Comparison of ENCODE assay signal across 16 cellular contexts in the genomic region with DNA sequence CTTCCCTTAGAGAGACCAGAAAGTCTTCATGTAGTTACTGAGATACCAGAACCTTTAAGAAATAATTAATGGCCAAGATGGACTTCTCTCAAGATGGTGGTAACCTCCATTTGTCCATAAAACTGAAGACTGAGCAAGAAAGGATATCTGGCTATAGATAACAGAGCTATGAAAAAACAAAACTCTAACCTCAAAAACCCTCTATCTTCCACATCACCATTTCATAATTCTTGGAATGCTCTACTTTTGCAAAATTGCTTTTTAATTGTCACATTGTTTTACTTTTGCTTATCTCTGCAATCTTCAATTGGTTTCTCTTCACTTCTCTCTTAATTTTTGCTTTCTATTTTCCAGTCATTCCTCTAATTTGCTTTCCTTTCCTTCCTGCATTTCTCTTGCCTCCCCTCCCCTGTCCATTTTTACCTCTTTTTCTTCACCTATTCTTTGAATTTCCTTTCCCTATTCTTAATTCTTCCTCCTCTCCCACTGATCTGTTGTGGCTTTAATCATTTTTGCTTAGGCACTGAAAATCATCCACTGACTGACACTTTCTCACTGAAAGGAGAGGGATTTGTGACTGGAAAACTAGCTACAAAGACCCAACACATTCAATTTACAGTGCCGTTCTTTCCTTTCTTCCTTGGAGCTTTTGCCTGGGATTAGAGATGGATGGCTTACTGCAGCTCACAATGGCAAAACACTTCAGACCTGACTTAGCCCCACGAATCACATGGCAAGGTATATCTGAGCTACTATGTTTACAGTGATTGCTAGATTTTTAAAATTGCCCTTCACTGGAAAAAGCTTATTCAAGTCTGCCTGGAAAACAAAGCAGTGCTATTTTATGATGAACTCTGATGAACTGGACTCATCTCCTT.
DNase-seq lines count a peak whose midpoint lies in the region; ATAC-seq and TF ChIP-seq lines count a peak whose summit lies in the region.
"Had no signal": no experiment of that assay in that cellular context is flagged by ENCODE, and none has a peak within 500 bp of the region (broad histone marks: within the 10 kb centered on the region; RNA-seq: fewer than 3 reads in every experiment).

No MANE protein-coding gene starts in this region.

- H3K9me3 ChIP-seq in psoas muscle: no peaks in the 10 kb centered on the region
- H3K9me3 ChIP-seq in CD8-positive, alpha-beta memory T cell (ENCODE audit: low read length): no peaks in the 10 kb centered on the region
- H3K9me3 ChIP-seq: vagina had no signal

- H3K4me1 Mint-ChIP-seq in GM23338 (no peaks in the 10 kb centered on the region), T-cell (peaks cover 24 to 37% (median 26%) of the 10 kb centered on the region in 3 donors)
- H3K4me1 Mint-ChIP-seq in CD8-positive, alpha-beta memory T cell: peaks cover 3 to 21% (median 6%) of the 10 kb centered on the region in 3 donors

- H3K27me3 Mint-ChIP-seq in GM23338 (ENCODE audit: insufficient read depth, low read depth, poor library complexity): peaks cover 3% of the 10 kb centered on the region
- no peaks in the 10 kb centered on the region for H3K27me3 Mint-ChIP-seq in T-cell
- no peaks in the 10 kb centered on the region for H3K27me3 Mint-ChIP-seq in CD8-positive, alpha-beta memory T cell

- H3K4me2 ChIP-seq in GM23338: no peak overlapping the region

- H3K27me3 ChIP-seq in ACC112 (ENCODE audit: insufficient read depth, low read length) (no peaks in the 10 kb centered on the region), GM23338 (ENCODE audit: insufficient read depth) (no peaks in the 10 kb centered on the region), psoas muscle (ENCODE audit: insufficient read depth in 3 of 3, low read length in 2 of 3) (no peaks in the 10 kb centered on the region)
- no peaks in the 10 kb centered on the region for H3K27me3 ChIP-seq in CD8-positive, alpha-beta memory T cell (ENCODE audit: insufficient read depth, low read length, poor library complexity, severe bottlenecking)
- H3K27me3 ChIP-seq: vagina had no signal

- H4K20me1 ChIP-seq in GM23338 (replicated peaks; ENCODE audit: insufficient read depth): no peaks in the 10 kb centered on the region

- H3K79me2 ChIP-seq in ACC112 (ENCODE audit: control insufficient read depth, insufficient read depth, low read length, unreplicated experiment) (no peaks in the 10 kb centered on the region), GM23338 (replicated peaks; ENCODE audit: insufficient read depth) (no peaks in the 10 kb centered on the region)

- no peaks in the 10 kb centered on the region for H3F3A ChIP-seq in GM23338 (replicated peaks; ENCODE audit: low read depth)

- H3K36me3 ChIP-seq in ACC112 (ENCODE audit: insufficient read depth, low read length): no peaks in the 10 kb centered on the region
- H3K36me3 ChIP-seq in GM23338 (ENCODE audit: insufficient read depth): no peaks in the 10 kb centered on the region
- no peaks in the 10 kb centered on the region for H3K36me3 ChIP-seq in psoas muscle (ENCODE audit: insufficient read depth in 1 of 2, low read depth in 1 of 2)
- H3K36me3 ChIP-seq in CD8-positive, alpha-beta memory T cell (ENCODE audit: insufficient read depth, low read length): no peaks in the 10 kb centered on the region
- H3K36me3 ChIP-seq: vagina had no signal

- H3K27ac ChIP-seq in ACC112 (ENCODE audit: low read depth, low read length): no peak overlapping the region
- no peak overlapping the region for H3K27ac ChIP-seq in GM23338 (ENCODE audit: low read depth)
- H3K27ac ChIP-seq in psoas muscle: no peak overlapping the region
- H3K27ac ChIP-seq in CD8-positive, alpha-beta memory T cell (ENCODE audit: low read depth, low read length): no peak overlapping the region
- H3K27ac ChIP-seq: vagina had no signal

- DNase-seq in GM23338 (ENCODE audit: low spot score) (no peak), T-cell (no peak), fibroblast of villous mesenchyme (ENCODE audit: low read depth) (peak; percentile 22), NCI-H345 treated with DMSO at 0.1 percent for 48 hours (lab: John Stamatoyannopoulos, UW; ENCODE audit: unreplicated experiment) (no peak), GM10248 (ENCODE audit: extremely low spot score) (no peak), psoas muscle (no peak)
- no peak for DNase-seq in CD8-positive, alpha-beta memory T cell
- DNase-seq: activated CD8-positive, alpha-beta memory T cell treated with anti-CD3 and anti-CD28 coated beads for 24 hours; aorta; hippocampal formation; left cardiac atrium; midbrain; NCI-H2029 treated with DMSO at 0.1 percent for 48 hours had no signal

- 64 to 73% (median 67%) methylated on average over 2 of the region's 2 CpGs for WGBS in psoas muscle, 3 donors

- H3K9me2 ChIP-seq in GM23338 (ENCODE audit: insufficient read depth): no peaks in the 10 kb centered on the region; the same call in 1 of the 2 replicates

- no peaks in the 10 kb centered on the region for H3K9me3 Mint-ChIP-seq in GM23338
- H3K9me3 Mint-ChIP-seq in T-cell: no peaks in the 10 kb centered on the region
- no peaks in the 10 kb centered on the region for H3K9me3 Mint-ChIP-seq in CD8-positive, alpha-beta memory T cell
- H3K9me3 Mint-ChIP-seq: activated T-helper 1 cell treated with anti-CD3 and anti-CD28 coated beads, Interleukin-12 subunit alpha, Interleukin-12 subunit beta, Interleukin-2, Interleukin-4 antibody, amounts not matched to agents 30 ng/mL and 10 ng/mL and 1 ng/mL, durations not matched to agents 14 hours and 24 hours and 36 hours had no signal

- POLR2A ChIA-PET in T-cell (lab: Charles Lee) (interaction anchor here in 1 of 2 donors (0.7 kb wide), 1 partner anchor 15 kb away, joined by 3 read pairs; no protein-coding TSS in a partner anchor), GM10248 (lab: Yijun Ruan, JAX) (no interaction called here)
- POLR2A ChIA-PET in CD8-positive, alpha-beta memory T cell (lab: Charles Lee): no interaction called here

- CTCF ChIA-PET in T-cell (lab: Charles Lee) (interaction anchor here (1.1 to 1.4 kb wide), 2 partner anchors 12 to 14 kb away, joined by 3 to 6 read pairs; no protein-coding TSS in a partner anchor), GM10248 (lab: Yijun Ruan, JAX) (interaction anchor here (0.8 to 3.0 kb wide), 8 partner anchors 10 to 255 kb away, joined by 3 to 12 read pairs (median 4); no protein-coding TSS in a partner anchor)
- CTCF ChIA-PET in CD8-positive, alpha-beta memory T cell (lab: Charles Lee): no interaction called here

- intact Hi-C loops in psoas muscle (cut with DNase I): no loop called here

- no peak overlapping the region for H3K4me3 ChIP-seq in ACC112 (ENCODE audit: low read depth, low read length)
- H3K4me3 ChIP-seq in GM23338: no peak overlapping the region
- no peak overlapping the region for H3K4me3 ChIP-seq in fibroblast of villous mesenchyme (ENCODE audit: low read depth, low read length)
- no peak overlapping the region for H3K4me3 ChIP-seq in psoas muscle
- H3K4me3 ChIP-seq in CD8-positive, alpha-beta memory T cell (ENCODE audit: low read length): no peak overlapping the region
- H3K4me3 ChIP-seq: vagina had no signal

- no peak for TF ChIP-seq CTCF in GM23338 (conservative IDR thresholded peaks at IDR 0.05; ENCODE audit: low read depth in 2 of 2)
- TF ChIP-seq CTCF in fibroblast of villous mesenchyme (IDR thresholded peaks at IDR 0.05; ENCODE audit: insufficient read depth, low read depth, low read length): no peak
- no peak for TF ChIP-seq CTCF in GM10248 (IDR thresholded peaks at IDR 0.05; ENCODE audit: control extremely low read depth, extremely low read depth, low read depth, missing control alignments)
- no peak for TF ChIP-seq CTCF in psoas muscle (IDR thresholded peaks at IDR 0.05)

- H3K4me3 Mint-ChIP-seq in GM23338 (no peak overlapping the region), T-cell (peak overlapping the region in 1 of 3 donors; percentile 60)
- H3K4me3 Mint-ChIP-seq in CD8-positive, alpha-beta memory T cell: no peak overlapping the region
- H3K4me3 Mint-ChIP-seq: activated T-helper 1 cell treated with anti-CD3 and anti-CD28 coated beads, Interleukin-12 subunit alpha, Interleukin-12 subunit beta, Interleukin-2, Interleukin-4 antibody, amounts not matched to agents 30 ng/mL and 10 ng/mL and 1 ng/mL, durations not matched to agents 14 hours and 24 hours and 36 hours had no signal

- ATAC-seq in GM23338: no peak
- no peak for ATAC-seq in T-cell (replicated peaks in 1 of 4)
- ATAC-seq in psoas muscle: no peak
- ATAC-seq: left cardiac atrium had no signal

- H2AFZ ChIP-seq in ACC112 (ENCODE audit: low read length, unreplicated experiment): peak overlapping the region; percentile 55
- peak overlapping the region; percentile 6; the same call in 1 of the 2 replicates for H2AFZ ChIP-seq in GM23338

- peaks cover 8% of the 10 kb centered on the region for H3K4me1 ChIP-seq in ACC112 (ENCODE audit: control insufficient read depth, insufficient read depth, low read length, unreplicated experiment)
- no peaks in the 10 kb centered on the region for H3K4me1 ChIP-seq in GM23338 (ENCODE audit: insufficient read depth)
- no peaks in the 10 kb centered on the region for H3K4me1 ChIP-seq in psoas muscle
- peaks cover 12% of the 10 kb centered on the region for H3K4me1 ChIP-seq in CD8-positive, alpha-beta memory T cell (ENCODE audit: insufficient read depth, low read length)

- H3K36me3 Mint-ChIP-seq in GM23338 (ENCODE audit: low read depth) (no peaks in the 10 kb centered on the region), T-cell (peaks cover 28% of the 10 kb centered on the region)
- peaks cover 15 to 32% (median 29%) of the 10 kb centered on the region in 3 donors for H3K36me3 Mint-ChIP-seq in CD8-positive, alpha-beta memory T cell

- no peak overlapping the region for H3K27ac Mint-ChIP-seq in GM23338
- peak overlapping the region; percentile 71 to 76 for H3K27ac Mint-ChIP-seq in T-cell
- H3K27ac Mint-ChIP-seq in CD8-positive, alpha-beta memory T cell: no peak overlapping the region
- H3K27ac Mint-ChIP-seq: activated T-helper 1 cell treated with anti-CD3 and anti-CD28 coated beads, Interleukin-12 subunit alpha, Interleukin-12 subunit beta, Interleukin-2, Interleukin-4 antibody, amounts not matched to agents 30 ng/mL and 10 ng/mL and 1 ng/mL, durations not matched to agents 14 hours and 24 hours and 36 hours had no signal

Comparison
In these comparisons a context has a peak if more than half of its experiments do, and no peak if none do; other contexts are left out.
1. H3K27ac Mint-ChIP-seq: peak in T-cell (2 of 2); none in GM23338 (single experiment) and CD8-positive, alpha-beta memory T cell (0 of 8).